Comparison of ENCODE assay signal across 22 cellular contexts in the genomic region with DNA sequence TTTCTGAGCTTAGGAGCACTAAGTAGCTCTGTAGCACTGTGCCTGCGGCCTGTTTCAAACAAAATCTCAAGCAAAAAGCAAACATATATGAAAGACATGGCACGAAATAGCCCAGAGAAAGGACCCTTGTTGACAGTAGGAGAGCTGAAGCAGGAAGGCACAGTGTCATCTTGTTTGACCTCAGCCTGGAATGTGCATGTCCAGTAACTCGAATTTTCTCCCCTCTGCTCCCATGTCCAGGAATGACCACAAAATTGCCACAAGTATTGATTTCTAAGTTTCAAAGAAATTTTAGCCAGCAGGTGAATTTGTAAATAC.
DNase-seq lines count a peak whose midpoint lies in the region; ATAC-seq and TF ChIP-seq lines count a peak whose summit lies in the region.
"Had no signal": no experiment of that assay in that cellular context is flagged by ENCODE, and none has a peak within 500 bp of the region (broad histone marks: within the 10 kb centered on the region; RNA-seq: fewer than 3 reads in every experiment).

No MANE protein-coding gene starts in this region.

- no peak overlapping the region for H3K4me3 ChIP-seq in IMR-90 (ENCODE audit: insufficient read depth, low read depth, low read length)
- H3K4me3 ChIP-seq in liver (ENCODE audit: low read depth in 1 of 3, low read length in 3 of 3): no peak overlapping the region
- H3K4me3 ChIP-seq in breast epithelium: no peak overlapping the region
- H3K4me3 ChIP-seq: GM12878, neural progenitor cell, PC-9, smooth muscle cell, thoracic aorta had no signal

- H3K9ac ChIP-seq in IMR-90 (ENCODE audit: low read depth, low read length): no peak overlapping the region
- H3K9ac ChIP-seq in liver (ENCODE audit: low read depth in 1 of 2, low read length in 2 of 2): peak overlapping the region in 1 of 2 donors; percentile 25
- H3K9ac ChIP-seq: neural progenitor cell had no signal

- no peak overlapping the region for H2BK5ac ChIP-seq in IMR-90 (ENCODE audit: low read depth, low read length, poor library complexity, severe bottlenecking)

- H3K9me3 ChIP-seq in IMR-90 (ENCODE audit: control insufficient read depth, insufficient read depth, low read length) (no peaks in the 10 kb centered on the region), liver (ENCODE audit: control insufficient read depth in 4 of 4, low read length in 3 of 4) (peaks cover 0 to 1% (median 0%) of the 10 kb centered on the region in 4 donors), breast epithelium (no peaks in the 10 kb centered on the region)
- H3K9me3 ChIP-seq: thoracic aorta had no signal

- WGBS in IMR-90 (ENCODE audit: extremely low coverage in 2 of 2, insufficient read length in 1 of 2), 2 experiments: 100% methylated on average over 1 of the region's 3 CpGs; no CpG with 5 or more reads in 1 of the 2 experiments
- WGBS in liver: 49% methylated on average over 3 of the region's 3 CpGs

- H3K36me3 ChIP-seq in IMR-90 (ENCODE audit: control insufficient read depth, insufficient read depth, low read length) (no peaks in the 10 kb centered on the region), liver (ENCODE audit: control insufficient read depth in 4 of 4, insufficient read depth in 3 of 4, low read depth in 1 of 4, low read length in 3 of 4) (no peaks in the 10 kb centered on the region), breast epithelium (no peaks in the 10 kb centered on the region)
- H3K36me3 ChIP-seq: neural progenitor cell, thoracic aorta had no signal

- H3K79me1 ChIP-seq in IMR-90 (ENCODE audit: low read depth in 1 of 2, low read length in 2 of 2): 0 out of 4 replicates have a peak, but pooled peaks cover 0 to 2% of the 10 kb centered on the region in 2 experiments

- H3K9me1 ChIP-seq in IMR-90 (ENCODE audit: insufficient read depth, low read length): peaks cover 11% of the 10 kb centered on the region

- TF ChIP-seq RAD21 in IMR-90 (IDR thresholded peaks at IDR 0.05; ENCODE audit: low read length) (no peak), liver (IDR thresholded peaks at IDR 0.05) (peak in 1 of 2 donors; percentile 24)

- in situ Hi-C loops in IMR-90 (cut with MboI; ENCODE audit: low sequenced_read_pairs): loop anchor here (25.0 kb wide), 1 partner anchor 362 kb away; no protein-coding TSS in a partner anchor

- H3K4me1 Mint-ChIP-seq in activated T-helper 1 cell treated with anti-CD3 and anti-CD28 coated beads, Interleukin-12 subunit alpha, Interleukin-12 subunit beta, Interleukin-2, Interleukin-4 antibody, amounts not matched to agents 30 ng/mL and 10 ng/mL and 1 ng/mL, durations not matched to agents 14 hours and 24 hours and 36 hours (ENCODE audit: low read depth): peaks cover 49% of the 10 kb centered on the region
- H3K4me1 Mint-ChIP-seq in stimulated activated effector memory CD8-positive, alpha-beta T cell treated with anti-CD3 and anti-CD28 coated beads, Interleukin-12 subunit alpha, Interleukin-12 subunit beta, amount 100 ng/mL, for 72 hours: peaks cover 74% of the 10 kb centered on the region
- H3K4me1 Mint-ChIP-seq: neural progenitor cell had no signal

- 0 out of 2 replicates have a peak overlapping the region, but pooled peaks have one; percentile 20 for H2AK5ac ChIP-seq in IMR-90 (ENCODE audit: low read depth, low read length)

- H2BK120ac ChIP-seq in IMR-90 (ENCODE audit: low read depth, low read length): no peak overlapping the region

- peaks cover 4% of the 10 kb centered on the region for H3K36me3 Mint-ChIP-seq in activated T-helper 1 cell treated with anti-CD3 and anti-CD28 coated beads, Interleukin-12 subunit alpha, Interleukin-12 subunit beta, Interleukin-2, Interleukin-4 antibody, amounts not matched to agents 30 ng/mL and 10 ng/mL and 1 ng/mL, durations not matched to agents 14 hours and 24 hours and 36 hours (ENCODE audit: low read depth)
- peaks cover 28% of the 10 kb centered on the region for H3K36me3 Mint-ChIP-seq in stimulated activated effector memory CD8-positive, alpha-beta T cell treated with anti-CD3 and anti-CD28 coated beads, Interleukin-12 subunit alpha, Interleukin-12 subunit beta, amount 100 ng/mL, for 72 hours

- H3K14ac ChIP-seq in IMR-90 (replicated peaks; ENCODE audit: low read depth, low read length): no peak overlapping the region

- H3K18ac ChIP-seq in IMR-90 (ENCODE audit: low read depth, low read length): peak overlapping the region; percentile 69; the same call in 1 of the 2 replicates

- CTCF ChIA-PET in IMR-90 (lab: Yijun Ruan, JAX): interaction anchor here (0.6 kb wide), 2 partner anchors 36 to 551 kb away, joined by 3 read pairs; no protein-coding TSS in a partner anchor

- H3K23ac ChIP-seq in IMR-90 (ENCODE audit: low read depth, low read length): no peak overlapping the region

- intact Hi-C loops in IMR-90 (cut with micrococcal nuclease) (no loop called here), breast epithelium (cut with DNase I; ENCODE audit: low total_unique reads) (no loop called here)
- intact Hi-C loops in activated T-helper 1 cell treated with anti-CD3 and anti-CD28 coated beads, Interleukin-12 subunit alpha, Interleukin-12 subunit beta, Interleukin-2, Interleukin-4 antibody, amounts not matched to agents 30 ng/mL and 10 ng/mL and 1 ng/mL, durations not matched to agents 14 hours and 24 hours and 36 hours (cut with micrococcal nuclease): loop anchor here (5.0 kb wide), 1 partner anchor 288 kb away; no protein-coding TSS in a partner anchor

- DNase-seq in IMR-90 (no peak), breast epithelium (ENCODE audit: low spot score in 2 of 2) (no peak), DMS153 (lab: John Stamatoyannopoulos, UW) (no peak), NCI-H2081 treated with DMSO at 0.1 percent for 48 hours (lab: John Stamatoyannopoulos, UW) (no peak)
- DNase-seq in activated T-helper 1 cell treated with anti-CD3 and anti-CD28 coated beads, Interleukin-12 subunit alpha, Interleukin-12 subunit beta, Interleukin-2, Interleukin-4 antibody, amounts not matched to agents 30 ng/mL and 10 ng/mL and 1 ng/mL, durations not matched to agents 14 hours and 24 hours and 36 hours (ENCODE audit: low spot score): no peak
- DNase-seq in stimulated activated effector memory CD8-positive, alpha-beta T cell treated with anti-CD3 and anti-CD28 coated beads, Interleukin-12 subunit alpha, Interleukin-12 subunit beta, amount 100 ng/mL, for 72 hours (ENCODE audit: low spot score in 2 of 2): no peak
- no peak for DNase-seq in activated naive CD4-positive, alpha-beta T cell treated with anti-CD3 and anti-CD28 coated beads, Interleukin-2, amount 50 U/mL, for 16 hours
- DNase-seq: activated CD4-positive, CD25-positive, alpha-beta regulatory T cell treated with anti-CD3 and anti-CD28 coated beads, Interleukin-2, amount 50 U/mL, for 72 hours; activated CD8-positive, alpha-beta memory T cell treated with anti-CD3 and anti-CD28 coated beads for 24 hours; H7; Kasumi-1; left ventricle myocardium superior; NCI-H2171; NCI-H510A treated with DMSO at 0.1 percent for 48 hours; PC-9; SIG-M5; stimulated activated CD4-positive, alpha-beta T cell treated with anti-CD3 and anti-CD28 coated beads, Interleukin-2, amount 100 ng/mL, for 24 hours had no signal

- H4K20me1 ChIP-seq in IMR-90 (ENCODE audit: insufficient read depth, low read length): no peaks in the 10 kb centered on the region

- no peak overlapping the region for H3K4me2 ChIP-seq in IMR-90 (ENCODE audit: low read depth, low read length)
- H3K4me2 ChIP-seq: neural progenitor cell, PC-9 had no signal

- dilution Hi-C loops in IMR-90 (cut with HindIII; ENCODE audit: low sequenced_read_pairs, unreplicated experiment): no loop called here

- no peak overlapping the region for H4K8ac ChIP-seq in IMR-90 (ENCODE audit: low read depth in 2 of 2, low read length in 2 of 2)

- H3K9me3 Mint-ChIP-seq in activated T-helper 1 cell treated with anti-CD3 and anti-CD28 coated beads, Interleukin-12 subunit alpha, Interleukin-12 subunit beta, Interleukin-2, Interleukin-4 antibody, amounts not matched to agents 30 ng/mL and 10 ng/mL and 1 ng/mL, durations not matched to agents 14 hours and 24 hours and 36 hours: peaks cover 5% of the 10 kb centered on the region
- peaks cover 2% of the 10 kb centered on the region for H3K9me3 Mint-ChIP-seq in stimulated activated effector memory CD8-positive, alpha-beta T cell treated with anti-CD3 and anti-CD28 coated beads, Interleukin-12 subunit alpha, Interleukin-12 subunit beta, amount 100 ng/mL, for 72 hours
- H3K9me3 Mint-ChIP-seq: neural progenitor cell had no signal

- H2BK15ac ChIP-seq in IMR-90 (ENCODE audit: low read depth, low read length): no peak overlapping the region; the same call in 2 of the 3 replicates

- H3K27me3 Mint-ChIP-seq in activated T-helper 1 cell treated with anti-CD3 and anti-CD28 coated beads, Interleukin-12 subunit alpha, Interleukin-12 subunit beta, Interleukin-2, Interleukin-4 antibody, amounts not matched to agents 30 ng/mL and 10 ng/mL and 1 ng/mL, durations not matched to agents 14 hours and 24 hours and 36 hours (ENCODE audit: insufficient read depth): no peaks in the 10 kb centered on the region

- TF ChIP-seq CTCF in IMR-90 (conservative IDR thresholded peaks at IDR 0.05; ENCODE audit: low read depth, low read length) (no peak), liver (IDR thresholded peaks at IDR 0.05; ENCODE audit: low read depth, low read length, missing input control) (no peak), breast epithelium (IDR thresholded peaks at IDR 0.05) (no peak)

- H3K27me3 ChIP-seq in IMR-90 (ENCODE audit: control insufficient read depth, insufficient read depth, low read length): no peaks in the 10 kb centered on the region
- no peaks in the 10 kb centered on the region for H3K27me3 ChIP-seq in liver (ENCODE audit: control insufficient read depth in 4 of 4, insufficient read depth in 4 of 4, low read length in 3 of 4)
- no peaks in the 10 kb centered on the region for H3K27me3 ChIP-seq in breast epithelium
- H3K27me3 ChIP-seq: neural progenitor cell had no signal

- BruUV-seq in IMR-90 (replicated peaks; lab: Mats Ljungman, UMichigan): no TSS peak

- H4K5ac ChIP-seq in IMR-90 (ENCODE audit: low read depth, low read length): peak overlapping the region; percentile 28; the same call in 1 of the 2 replicates

- POLR2A ChIA-PET in IMR-90 (lab: Charles Lee; ENCODE audit: unreplicated experiment): interaction anchor here (0.6 kb wide), 1 partner anchor 425 kb away, joined by 3 read pairs; no protein-coding TSS in a partner anchor

- H4K91ac ChIP-seq in IMR-90 (ENCODE audit: insufficient read depth, low read depth, low read length): 0 out of 2 replicates have a peak overlapping the region, but pooled peaks have one; percentile 8

- H3K27ac ChIP-seq in IMR-90 (ENCODE audit: insufficient read depth, low read length): no peak overlapping the region
- H3K27ac ChIP-seq in liver (ENCODE audit: low read depth in 1 of 2, low read length in 2 of 2): peak overlapping the region; percentile 67 to 92
- H3K27ac ChIP-seq in breast epithelium: peak overlapping the region in 1 of 2 donors; percentile 29
- H3K27ac ChIP-seq: neural progenitor cell, PC-9 had no signal

- no peak overlapping the region for H3K56ac ChIP-seq in IMR-90 (ENCODE audit: extremely low read depth, insufficient read depth, low read length)

- H3K27ac Mint-ChIP-seq in activated T-helper 1 cell treated with anti-CD3 and anti-CD28 coated beads, Interleukin-12 subunit alpha, Interleukin-12 subunit beta, Interleukin-2, Interleukin-4 antibody, amounts not matched to agents 30 ng/mL and 10 ng/mL and 1 ng/mL, durations not matched to agents 14 hours and 24 hours and 36 hours: peak overlapping the region; percentile 56
- H3K27ac Mint-ChIP-seq in stimulated activated effector memory CD8-positive, alpha-beta T cell treated with anti-CD3 and anti-CD28 coated beads, Interleukin-12 subunit alpha, Interleukin-12 subunit beta, amount 100 ng/mL, for 72 hours: peak overlapping the region; percentile 96
- H3K27ac Mint-ChIP-seq: neural progenitor cell had no signal

- H2BK20ac ChIP-seq in IMR-90 (ENCODE audit: low read depth, low read length): peak overlapping the region; percentile 16; the same call in 1 of the 2 replicates

- H3K4me3 Mint-ChIP-seq in activated T-helper 1 cell treated with anti-CD3 and anti-CD28 coated beads, Interleukin-12 subunit alpha, Interleukin-12 subunit beta, Interleukin-2, Interleukin-4 antibody, amounts not matched to agents 30 ng/mL and 10 ng/mL and 1 ng/mL, durations not matched to agents 14 hours and 24 hours and 36 hours: no peak overlapping the region
- peak overlapping the region; percentile 33 for H3K4me3 Mint-ChIP-seq in stimulated activated effector memory CD8-positive, alpha-beta T cell treated with anti-CD3 and anti-CD28 coated beads, Interleukin-12 subunit alpha, Interleukin-12 subunit beta, amount 100 ng/mL, for 72 hours
- H3K4me3 Mint-ChIP-seq: neural progenitor cell had no signal

- no peak overlapping the region for H2AFZ ChIP-seq in IMR-90 (replicated peaks; ENCODE audit: low read length, poor library complexity)
- H2AFZ ChIP-seq: neural progenitor cell, PC-9 had no signal

- H2AK9ac ChIP-seq in IMR-90 (replicated peaks; ENCODE audit: low read depth, low read length, poor library complexity): no peak overlapping the region

- H3K4me1 ChIP-seq in IMR-90 (ENCODE audit: control insufficient read depth, insufficient read depth, low read length) (peaks cover 17% of the 10 kb centered on the region), liver (ENCODE audit: control insufficient read depth in 4 of 4, insufficient read depth in 4 of 4, low read length in 3 of 4) (peaks cover 9 to 25% (median 19%) of the 10 kb centered on the region in 4 donors), breast epithelium (no peaks in the 10 kb centered on the region)
- H3K4me1 ChIP-seq: neural progenitor cell had no signal

- H3K4ac ChIP-seq in IMR-90 (ENCODE audit: low read depth, low read length): peak overlapping the region; percentile 7; the same call in 1 of the 2 replicates

- ATAC-seq in IMR-90 (ENCODE audit: low read depth): no peak
- no peak for ATAC-seq in stimulated activated effector memory CD8-positive, alpha-beta T cell treated with anti-CD3 and anti-CD28 coated beads, Interleukin-12 subunit alpha, Interleukin-12 subunit beta, amount 100 ng/mL, for 72 hours
- ATAC-seq: GM12878, left ventricle myocardium superior had no signal

- no peak for TF ChIP-seq POLR2A in IMR-90 (IDR thresholded peaks at IDR 0.05; ENCODE audit: low read depth, low read length)
- no peak for TF ChIP-seq POLR2A in breast epithelium (IDR thresholded peaks at IDR 0.05)
